16 cellular contexts compared by ENCODE assay signal in genomic region chr6:99490608-99491007, GRCh38. TPM values are rescaled to one million over a fixed set of nuclear protein-coding genes. Genes with fewer than 3 reads are reported as not detected.
DNase-seq lines count a peak whose midpoint lies in the region; ATAC-seq and TF ChIP-seq lines count a peak whose summit lies in the region.
"Had no signal": no experiment of that assay in that cellular context is flagged by ENCODE, and none has a peak within 500 bp of the region (broad histone marks: within the 10 kb centered on the region; RNA-seq: fewer than 3 reads in every experiment).

No MANE protein-coding gene starts in this region.

- no peaks in the 10 kb centered on the region for H3K9me3 Mint-ChIP-seq in CD8-positive, alpha-beta T cell
- H3K9me3 Mint-ChIP-seq in naive thymus-derived CD4-positive, alpha-beta T cell = no peaks in the 10 kb centered on the region

- peak in 2 of 7 experiments; percentile 20 to 45 for DNase-seq in CD8-positive, alpha-beta T cell
- DNase-seq in NCI-H69 (lab: John Stamatoyannopoulos, UW) (peak; percentile 74), retina (no peak), pons (ENCODE audit: low spot score) (no peak), HUDEP-2 (lab: John Stamatoyannopoulos, UW; ENCODE audit: unreplicated experiment in 76 of 76) (no peak)
- peak; percentile 7 for DNase-seq in effector CD4-positive, alpha-beta T cell
- DNase-seq in naive thymus-derived CD4-positive, alpha-beta T cell = peak in 4 of 9 donors; percentile 7 to 22 (median 19)
- DNase-seq: DMS 273 treated with DMSO at 0.1 percent for 48 hours, GOT3, KG1, NCI-H1048, NCI-H1694, NCI-H510A, Right ventricle myocardium superior had no signal

- H3K4me1 Mint-ChIP-seq in CD8-positive, alpha-beta T cell (ENCODE audit: low read depth) = peaks cover 15% of the 10 kb centered on the region
- peaks cover 6 to 14% (median 11%) of the 10 kb centered on the region in 7 donors for H3K4me1 Mint-ChIP-seq in naive thymus-derived CD4-positive, alpha-beta T cell

- H3K36me3 ChIP-seq in CD8-positive, alpha-beta T cell (ENCODE audit: insufficient read depth, low read length) = no peaks in the 10 kb centered on the region
- H3K36me3 ChIP-seq in naive thymus-derived CD4-positive, alpha-beta T cell (ENCODE audit: control insufficient read depth in 2 of 3, insufficient read depth in 3 of 3, low read length in 3 of 3) = peaks cover 0 to 4% (median 0%) of the 10 kb centered on the region in 3 experiments

- no peaks in the 10 kb centered on the region for H3K27me3 ChIP-seq in CD8-positive, alpha-beta T cell (ENCODE audit: insufficient read depth, low read length)
- no peaks in the 10 kb centered on the region for H3K27me3 ChIP-seq in naive thymus-derived CD4-positive, alpha-beta T cell (ENCODE audit: control insufficient read depth in 2 of 2, insufficient read depth in 2 of 2, low read length in 2 of 2)
- H3K27me3 ChIP-seq: Peyer's patch had no signal

- H3K9me3 ChIP-seq in CD8-positive, alpha-beta T cell (ENCODE audit: low read length) = no peaks in the 10 kb centered on the region
- no peaks in the 10 kb centered on the region for H3K9me3 ChIP-seq in naive thymus-derived CD4-positive, alpha-beta T cell (ENCODE audit: control insufficient read depth in 2 of 3, low read length in 3 of 3)
- H3K9me3 ChIP-seq: Peyer's patch had no signal

- POLR2A ChIA-PET in CD8-positive, alpha-beta T cell (lab: Charles Lee) = interaction anchor here (1.3 kb wide), 1 partner anchor 15 kb away, joined by 4 read pairs; no protein-coding TSS in a partner anchor
- POLR2A ChIA-PET in naive thymus-derived CD4-positive, alpha-beta T cell (lab: Charles Lee) = no interaction called here

- H3K27ac ChIP-seq in CD8-positive, alpha-beta T cell (ENCODE audit: low read depth, low read length) = no peak overlapping the region
- no peak overlapping the region for H3K27ac ChIP-seq in naive thymus-derived CD4-positive, alpha-beta T cell (ENCODE audit: low read depth, low read length)
- H3K27ac ChIP-seq: Peyer's patch had no signal

- CTCF ChIA-PET in CD8-positive, alpha-beta T cell (lab: Charles Lee) = interaction anchor here (1.0 kb wide), 1 partner anchor 10 kb away, joined by 3 read pairs; no protein-coding TSS in a partner anchor
- CTCF ChIA-PET in naive thymus-derived CD4-positive, alpha-beta T cell (lab: Charles Lee) = no interaction called here

- H3K36me3 Mint-ChIP-seq in CD8-positive, alpha-beta T cell = peaks cover 31% of the 10 kb centered on the region
- H3K36me3 Mint-ChIP-seq in naive thymus-derived CD4-positive, alpha-beta T cell = peaks cover 0 to 20% (median 0%) of the 10 kb centered on the region in 5 donors

- H3K27me3 Mint-ChIP-seq in CD8-positive, alpha-beta T cell (ENCODE audit: low read depth) = no peaks in the 10 kb centered on the region
- no peaks in the 10 kb centered on the region for H3K27me3 Mint-ChIP-seq in naive thymus-derived CD4-positive, alpha-beta T cell
- H3K27me3 Mint-ChIP-seq: B cell had no signal

- ATAC-seq in CD8-positive, alpha-beta T cell = peak; percentile 84
- peak; percentile 52 for ATAC-seq in naive thymus-derived CD4-positive, alpha-beta T cell

- peak overlapping the region; percentile 80 for H3K27ac Mint-ChIP-seq in CD8-positive, alpha-beta T cell
- peak overlapping the region in 6 of 9 donors; percentile 9 to 70 (median 22) for H3K27ac Mint-ChIP-seq in naive thymus-derived CD4-positive, alpha-beta T cell
- H3K27ac Mint-ChIP-seq: B cell had no signal

- intact Hi-C loops in CD8-positive, alpha-beta T cell (cut with DNase I, micrococcal nuclease) = no loop called here
- intact Hi-C loops in naive thymus-derived CD4-positive, alpha-beta T cell (cut with micrococcal nuclease) = no loop called here

- H3K4me3 Mint-ChIP-seq in CD8-positive, alpha-beta T cell = peak overlapping the region; percentile 51
- H3K4me3 Mint-ChIP-seq in naive thymus-derived CD4-positive, alpha-beta T cell = no peak overlapping the region
- H3K4me3 Mint-ChIP-seq: B cell had no signal

- no peak overlapping the region for H3K4me3 ChIP-seq in CD8-positive, alpha-beta T cell (ENCODE audit: low read depth, low read length)
- no peak overlapping the region for H3K4me3 ChIP-seq in naive thymus-derived CD4-positive, alpha-beta T cell (ENCODE audit: low read length)
- H3K4me3 ChIP-seq: Peyer's patch had no signal

- no peaks in the 10 kb centered on the region for H3K4me1 ChIP-seq in CD8-positive, alpha-beta T cell (ENCODE audit: insufficient read depth, low read length)
- H3K4me1 ChIP-seq in naive thymus-derived CD4-positive, alpha-beta T cell (ENCODE audit: control insufficient read depth in 2 of 2, insufficient read depth in 2 of 2, low read length in 2 of 2) = peaks cover 0 to 13% of the 10 kb centered on the region in 2 donors

- TF ChIP-seq CTCF in CD8-positive, alpha-beta T cell (IDR thresholded peaks at IDR 0.05) = no peak

RNA-seq across cellular contexts. Expression of gene USP45, which starts 24.6 kb away (rescaled TPM):
- 10 to 100 TPM in 1 of 2 experiments, 1 to 10 TPM in 1; 9.5 to 11.7 TPM for total RNA-seq in CD8-positive, alpha-beta T cell
- total RNA-seq in naive thymus-derived CD4-positive, alpha-beta T cell = 10 to 100 TPM in 2 of 5 experiments, 1 to 10 TPM in 3; 4.9 to 10.8 (median 7.4) TPM
- 1 to 10 TPM; 4.2 to 6.2 TPM for polyA plus RNA-seq in naive thymus-derived CD4-positive, alpha-beta T cell

Comparison
In these comparisons a context has a peak if more than half of its experiments do, and no peak if none do; other contexts are left out.
1. DNase-seq: peak in NCI-H69 (single experiment) and effector CD4-positive, alpha-beta T cell (single experiment); none in retina (single experiment), pons (single experiment) and HUDEP-2 (0 of 76).